ENCODE assay signal across 8 cellular contexts in the genomic region with DNA sequence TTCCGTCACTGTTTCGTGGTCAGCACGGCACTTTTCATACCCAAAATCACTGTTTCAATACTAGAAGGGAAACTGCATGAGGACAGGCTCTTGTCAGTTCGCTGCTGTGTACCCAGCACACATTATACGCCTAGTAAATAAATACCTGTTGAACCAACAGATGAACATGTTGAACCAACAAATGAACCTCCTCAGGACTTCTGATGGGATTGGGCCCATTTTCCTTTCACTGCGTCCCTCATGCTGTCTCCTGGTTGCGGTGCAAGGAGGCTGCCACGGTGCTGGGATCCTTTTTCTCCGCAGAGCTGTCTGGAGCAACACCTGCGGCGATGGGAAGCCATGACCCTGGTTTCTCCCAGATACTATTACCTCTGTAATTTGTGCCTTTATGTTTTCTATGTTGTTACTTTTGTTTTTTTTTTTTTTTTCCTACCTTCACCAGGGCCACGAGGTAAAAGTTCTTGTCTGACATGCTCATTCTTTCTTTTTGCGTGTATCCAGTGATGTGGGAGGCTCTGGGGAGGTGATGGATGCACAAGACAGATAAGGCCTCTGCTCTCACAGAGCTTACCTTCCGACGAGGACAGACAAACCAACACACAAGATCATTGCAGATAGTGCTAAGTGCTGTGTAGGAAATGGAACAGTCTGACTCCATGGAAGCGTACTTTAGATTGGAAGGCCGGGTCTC. TPM values are rescaled to one million over a fixed set of nuclear protein-coding genes. Genes with fewer than 3 reads are reported as not detected.
A peak's percentile ranks its signal among the peaks of the same experiment; 100 is the strongest.
DNase-seq lines count a peak whose midpoint lies in the region; ATAC-seq and TF ChIP-seq lines count a peak whose summit lies in the region.

No MANE protein-coding gene starts in this region.

- H4K20me1 ChIP-seq in fibroblast of lung (ENCODE audit: control insufficient read depth, extremely low read depth, insufficient read depth, low read length): no peaks in the 10 kb centered on the region

- H3K9me3 Mint-ChIP-seq in T-cell: no peaks in the 10 kb centered on the region

- H3K36me3 Mint-ChIP-seq in T-cell: peaks cover 21% of the 10 kb centered on the region

- POLR2A ChIA-PET in T-cell (lab: Charles Lee): interaction anchor here in 1 of 2 donors (0.6 to 1.6 kb wide), 4 partner anchors 18 to 773 kb away, joined by 4 to 22 read pairs (median 12); a partner anchor contains a TSS

- H3K27me3 ChIP-seq in fibroblast of lung (ENCODE audit: control insufficient read depth, insufficient read depth, low read length) (no peaks in the 10 kb centered on the region), psoas muscle (ENCODE audit: insufficient read depth in 3 of 3, low read length in 2 of 3) (no peaks in the 10 kb centered on the region)

- 68 to 70% (median 68%) methylated on average over 17 of the region's 17 CpGs for WGBS in psoas muscle, 3 donors

- H3K4me1 ChIP-seq in fibroblast of lung (ENCODE audit: control insufficient read depth, extremely low read depth, insufficient read depth, low read length): no peaks in the 10 kb centered on the region
- peaks cover 38% of the 10 kb centered on the region for H3K4me1 ChIP-seq in psoas muscle

- H3K79me2 ChIP-seq in fibroblast of lung (ENCODE audit: control insufficient read depth, insufficient read depth, low read length): peaks cover 58% of the 10 kb centered on the region

- intact Hi-C loops in psoas muscle (cut with DNase I): loop anchor here in 1 of 2 donors (10.0 kb wide), 1 partner anchor 75 kb away; no protein-coding TSS in a partner anchor

- H3K4me2 ChIP-seq in fibroblast of lung (ENCODE audit: extremely low read depth, insufficient read depth, low read length): peak overlapping the region; percentile 97

- peak overlapping the region; percentile 58 for H2AFZ ChIP-seq in fibroblast of lung (ENCODE audit: low read length)

- no peak for ATAC-seq in T-cell (replicated peaks in 1 of 4)
- no peak for ATAC-seq in psoas muscle

- peak overlapping the region; percentile 89 to 93 for H3K27ac Mint-ChIP-seq in T-cell

- H3K4me1 Mint-ChIP-seq in T-cell: peaks cover 53 to 64% (median 54%) of the 10 kb centered on the region in 3 donors

- no peaks in the 10 kb centered on the region for H3K27me3 Mint-ChIP-seq in T-cell

- H3K9ac ChIP-seq in fibroblast of lung (ENCODE audit: insufficient read depth, low read length): peak overlapping the region; percentile 97

- no peak for TF ChIP-seq CTCF in GM12864 (IDR thresholded peaks at IDR 0.05; ENCODE audit: low read depth, low read length, missing control alignments)
- no peak for TF ChIP-seq CTCF in fibroblast of lung (conservative IDR thresholded peaks at IDR 0.05 in 1 of 2, IDR thresholded peaks at IDR 0.05 in 1 of 2; ENCODE audit: low read depth in 1 of 2, low read length in 2 of 2)
- TF ChIP-seq CTCF in psoas muscle (IDR thresholded peaks at IDR 0.05): no peak

- DNase-seq in GM12864 (ENCODE audit: low read depth) (no peak), T-cell (no peak), fibroblast of lung (ENCODE audit: low read depth in 2 of 2) (no peak), psoas muscle (no peak), activated gamma-delta T cell (lab: John Stamatoyannopoulos, UW) (no peak), nucleus accumbens (lab: John Stamatoyannopoulos, UW) (no peak), DMS53 (lab: John Stamatoyannopoulos, UW) (no peak), NCI-H2107 treated with DMSO at 0.1 percent for 48 hours (lab: John Stamatoyannopoulos, UW; ENCODE audit: unreplicated experiment) (no peak)

- H3K36me3 ChIP-seq in fibroblast of lung (ENCODE audit: control insufficient read depth, insufficient read depth, low read length) (peaks cover 2% of the 10 kb centered on the region), psoas muscle (ENCODE audit: insufficient read depth in 1 of 2, low read depth in 1 of 2) (peaks cover 0 to 3% of the 10 kb centered on the region in 2 donors)

- H3K4me3 ChIP-seq in GM12864 (ENCODE audit: low read depth, low read length) (peak overlapping the region; percentile 71), fibroblast of lung (replicated peaks in 1 of 4; ENCODE audit: control extremely low read depth in 1 of 4, insufficient read depth in 1 of 4, low read depth in 3 of 4, low read length in 4 of 4) (peak overlapping the region; percentile 60 to 94 (median 88)), psoas muscle (peak overlapping the region; percentile 90)

- CTCF ChIA-PET in T-cell (lab: Charles Lee): interaction anchor here in 1 of 2 donors (1.5 kb wide), 1 partner anchor 153 kb away, joined by 3 read pairs; no protein-coding TSS in a partner anchor

- H3K27ac ChIP-seq in fibroblast of lung (ENCODE audit: insufficient read depth, low read length): peak overlapping the region; percentile 95
- peak overlapping the region; percentile 97 for H3K27ac ChIP-seq in psoas muscle

- no peaks in the 10 kb centered on the region for H3K9me3 ChIP-seq in fibroblast of lung (ENCODE audit: control insufficient read depth, insufficient read depth, low read depth, low read length)
- H3K9me3 ChIP-seq in psoas muscle: no peaks in the 10 kb centered on the region

- peak overlapping the region; percentile 82 to 94 (median 91) for H3K4me3 Mint-ChIP-seq in T-cell

RNA-seq across cellular contexts. Expression of a gene that starts 1.1 kb away (rescaled TPM):
- total RNA-seq in T-cell: 10 to 100 TPM; 26.4 to 35.0 (median 30.8) TPM
- total RNA-seq in fibroblast of lung: 10.8 and 13.0 TPM in 2 replicates
- 38.7 and 43.7 TPM in 2 replicates for polyA plus RNA-seq in fibroblast of lung
- 35.3 and 39.5 TPM in 2 replicates for polyA plus RNA-seq in fibroblast of lung (2012)
- 16.5 and 22.9 TPM in 2 replicates for polyA minus RNA-seq in fibroblast of lung (ENCODE audit: low replicate concordance)
- total RNA-seq in psoas muscle: 10 to 100 TPM; 64.0 to 84.5 (median 77.5) TPM
- polyA plus RNA-seq in psoas muscle: 10 to 100 TPM; 30.7 to 46.5 (median 44.4) TPM
